ENCODE assay signal across 9 cellular contexts in genomic region chr12:48004039-48004940, GRCh38. TPM values are rescaled to one million over a fixed set of nuclear protein-coding genes. Genes with fewer than 3 reads are reported as not detected.
DNase-seq lines count a peak whose midpoint lies in the region; ATAC-seq lines count a peak whose summit lies in the region.
"Had no signal": no experiment of that assay in that cellular context is flagged by ENCODE, and none has a peak within 500 bp of the region (broad histone marks: within the 10 kb centered on the region; RNA-seq: fewer than 3 reads in every experiment).

COL2A1 (minus strand) TSS chr12:48004476; CDS start chr12:48004321, 155 bp downstream.

- in situ Hi-C loops in KBM-7 (cut with MboI; ENCODE audit: low pct_unique_long_range_greater_than_20kb, low sequenced_read_pairs) = no loop called here

- H3K36me3 ChIP-seq in BLaER1 = no peaks in the 10 kb centered on the region

- H3K27ac Mint-ChIP-seq in activated naive CD4-positive, alpha-beta T cell treated with anti-CD3 and anti-CD28 coated beads for 36 hours = no peak within 1 kb of the TSS

- no peak within 1 kb of the TSS for H3K27ac ChIP-seq in BLaER1

- CTCF ChIA-PET in activated naive CD4-positive, alpha-beta T cell treated with anti-CD3 and anti-CD28 coated beads for 36 hours (lab: Charles Lee) = interaction anchor here (1.2 to 1.5 kb wide), 2 partner anchors 55 to 263 kb away, joined by 3 read pairs; no protein-coding TSS in a partner anchor

- H3K4me1 ChIP-seq in BLaER1 = peaks cover 37% of the 10 kb centered on the region

- intact Hi-C loops in activated naive CD4-positive, alpha-beta T cell treated with anti-CD3 and anti-CD28 coated beads for 36 hours (cut with micrococcal nuclease) = loop anchor here (5.0 kb wide), 1 partner anchor 183 kb away; no protein-coding TSS in a partner anchor

- H3K9me3 ChIP-seq in BLaER1 (no peaks in the 10 kb centered on the region), iPS-18c (ENCODE audit: control insufficient read depth, insufficient read depth, low read length) (no peaks in the 10 kb centered on the region)

- peaks cover 53% of the 10 kb centered on the region for H4K20me1 ChIP-seq in BLaER1

- peak within 1 kb of the TSS; percentile 58 for H3K4me3 Mint-ChIP-seq in activated naive CD4-positive, alpha-beta T cell treated with anti-CD3 and anti-CD28 coated beads for 36 hours

- H3K27me3 Mint-ChIP-seq in activated naive CD4-positive, alpha-beta T cell treated with anti-CD3 and anti-CD28 coated beads for 36 hours (ENCODE audit: low read depth) = peaks cover 89% of the 10 kb centered on the region

- H3K27me3 ChIP-seq in BLaER1 = peaks cover 80% of the 10 kb centered on the region

- H3K36me3 Mint-ChIP-seq in activated naive CD4-positive, alpha-beta T cell treated with anti-CD3 and anti-CD28 coated beads for 36 hours (ENCODE audit: low read depth) = no peaks in the 10 kb centered on the region

- no peak within 1 kb of the TSS for H3K9ac ChIP-seq in BLaER1

- H3K9me3 Mint-ChIP-seq in activated naive CD4-positive, alpha-beta T cell treated with anti-CD3 and anti-CD28 coated beads for 36 hours = no peaks in the 10 kb centered on the region

- H3K4me3 ChIP-seq in BLaER1 (peak within 1 kb of the TSS; percentile 64), iPS-18c (ENCODE audit: insufficient read depth, low read depth, low read length) (peak within 1 kb of the TSS; percentile 42)

- peak within 1 kb of the TSS; percentile 89 for H3K4me2 ChIP-seq in BLaER1

- ATAC-seq in HG03175 (IDR thresholded peaks at IDR 0.05; ENCODE audit: unreplicated experiment) (no peak), HG03159 (IDR thresholded peaks at IDR 0.05; ENCODE audit: unreplicated experiment) (no peak), GM18867 (IDR thresholded peaks at IDR 0.05; ENCODE audit: unreplicated experiment) (no peak)

- peaks cover 29% of the 10 kb centered on the region for H3K4me1 Mint-ChIP-seq in activated naive CD4-positive, alpha-beta T cell treated with anti-CD3 and anti-CD28 coated beads for 36 hours (ENCODE audit: low read depth)

- peak; percentile 50 for DNase-seq in KBM-7
- peak; percentile 46 for DNase-seq in activated naive CD4-positive, alpha-beta T cell treated with anti-CD3 and anti-CD28 coated beads for 36 hours
- DNase-seq in stimulated activated naive CD4-positive, alpha-beta T cell treated with Interleukin-2 at 50 U/mL for 16 hours (lab: John Stamatoyannopoulos, UW) = peak; percentile 18

RNA-seq across cellular contexts. Expression of gene COL2A1, which starts in this region (rescaled TPM):
- not detected for total RNA-seq in activated naive CD4-positive, alpha-beta T cell treated with anti-CD3 and anti-CD28 coated beads for 36 hours
- total RNA-seq: dermis microvascular lymphatic vessel endothelial cell had no signal

Comparison
In these comparisons a context has a peak if more than half of its experiments do, and no peak if none do; other contexts are left out.
1. Peak in DNase-seq in activated naive CD4-positive, alpha-beta T cell treated with anti-CD3 and anti-CD28 coated beads for 36 hours; RNA of the gene not detected or under 1 TPM.